In the genomic region with DNA sequence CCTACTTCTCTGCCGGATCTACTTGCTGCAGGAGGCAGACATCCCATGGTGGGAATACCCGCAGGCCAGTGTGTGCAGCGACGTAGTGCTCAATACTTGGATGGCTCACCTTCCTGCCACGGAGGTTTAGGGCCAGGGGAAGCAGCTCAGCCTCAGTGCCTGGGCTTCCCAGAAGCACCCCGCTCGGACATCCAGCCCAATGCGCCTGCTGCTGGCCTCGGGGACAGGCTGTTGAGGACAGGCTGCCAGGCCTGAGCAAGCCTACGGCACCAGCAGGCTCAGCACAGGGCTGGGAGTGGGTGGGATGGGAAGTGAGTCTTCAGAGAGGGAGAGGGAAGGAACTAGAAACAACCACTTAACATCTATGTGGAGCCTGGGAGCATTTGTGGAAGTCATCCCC, we compare ENCODE assay signal across 29 cellular contexts.
"Had no signal": no experiment of that assay in that cellular context is flagged by ENCODE, and none has a peak within 500 bp of the region (broad histone marks: within the 10 kb centered on the region; RNA-seq: fewer than 3 reads in every experiment).

No MANE protein-coding gene starts in this region.

- H3K9me3 Mint-ChIP-seq: activated B cell treated with CpG ODN at 0.5 μM for 24 hours; activated CD4-positive, alpha-beta memory T cell treated with anti-CD3 and anti-CD28 coated beads for 36 hours; activated CD4-positive, alpha-beta T cell treated with anti-CD3 and anti-CD28 coated beads, Interleukin-2, amount 10 ng/mL, durations not matched to agents 7 days and 5 days; activated naive CD4-positive, alpha-beta T cell treated with anti-CD3 and anti-CD28 coated beads for 36 hours; activated T-cell treated with anti-CD3 and anti-CD28 coated beads, Interleukin-2, amount 50 U/mL, for 4 hours; brain; central memory CD8-positive, alpha-beta T cell; T-helper 1 cell treated with Interleukin-12 subunit alpha and Interleukin-12 subunit beta and Interleukin-4 antibody, amounts not matched to agents 30 μg/mL and 1 μg/mL, for 36 hours had no signal

- H3K9me3 ChIP-seq: Peyer's patch, SJCRH30 had no signal

- ATAC-seq: activated T-cell treated with anti-CD3 and anti-CD28 coated beads, Interleukin-2, amount 50 U/mL, for 4 hours; K562 had no signal

- H3K27me3 Mint-ChIP-seq: activated CD4-positive, alpha-beta memory T cell treated with anti-CD3 and anti-CD28 coated beads for 36 hours had no signal

- H3K4me1 Mint-ChIP-seq: activated B cell treated with CpG ODN at 0.5 μM for 24 hours; activated CD4-positive, alpha-beta T cell treated with anti-CD3 and anti-CD28 coated beads, Interleukin-2, amount 10 ng/mL, durations not matched to agents 7 days and 5 days; central memory CD8-positive, alpha-beta T cell had no signal

- H3K36me3 ChIP-seq: Peyer's patch, SJCRH30 had no signal

- DNase-seq: activated B cell treated with CpG ODN at 0.5 μM for 24 hours; activated CD4-positive, alpha-beta memory T cell treated with anti-CD3 and anti-CD28 coated beads for 36 hours; activated CD4-positive, alpha-beta T cell treated with anti-CD3 and anti-CD28 coated beads for 1 hour; activated CD4-positive, alpha-beta T cell treated with anti-CD3 and anti-CD28 coated beads, Interleukin-2, amount 10 ng/mL, durations not matched to agents 7 days and 5 days; activated CD8-positive, alpha-beta memory T cell treated with anti-CD3 and anti-CD28 coated beads for 24 hours; activated effector memory CD4-positive, alpha-beta T cell treated with anti-CD3 and anti-CD28 coated beads, Interleukin-2, amount 50 U/mL, for 16 hours; activated naive CD4-positive, alpha-beta T cell treated with anti-CD3 and anti-CD28 coated beads for 36 hours; activated T-cell treated with anti-CD3 and anti-CD28 coated beads, Interleukin-2, amount 50 U/mL, for 4 hours; amygdala; Kasumi-1; NCI-H1092; NCI-H1417; NCI-H1930; NCI-H2171 treated with DMSO at 0.1 percent for 48 hours; NCI-H226; NCI-H510A; NCI-H526 treated with DMSO at 0.1 percent for 48 hours; NCI-H82; NK-92 treated with Interleukin-12 subunit alpha and Interleukin-12 subunit beta, amount 100 ng/mL, for 24 hours; OCI-M1; Peyer's patch; Right ventricle myocardium superior; SJCRH30 had no signal

- H3K27ac ChIP-seq: Peyer's patch, RWPE1, SJCRH30 had no signal

- H3K27ac Mint-ChIP-seq: activated B cell treated with CpG ODN at 0.5 μM for 24 hours; activated CD4-positive, alpha-beta memory T cell treated with anti-CD3 and anti-CD28 coated beads for 36 hours; activated CD4-positive, alpha-beta T cell treated with anti-CD3 and anti-CD28 coated beads, Interleukin-2, amount 10 ng/mL, durations not matched to agents 7 days and 5 days; activated naive CD4-positive, alpha-beta T cell treated with anti-CD3 and anti-CD28 coated beads for 36 hours; activated naive CD8-positive, alpha-beta T cell; T-helper 1 cell treated with Interleukin-12 subunit alpha and Interleukin-12 subunit beta and Interleukin-4 antibody, amounts not matched to agents 30 μg/mL and 1 μg/mL, for 36 hours had no signal

- H3K4me1 ChIP-seq: Peyer's patch, SJCRH30 had no signal

- H3K36me3 Mint-ChIP-seq: activated CD4-positive, alpha-beta memory T cell treated with anti-CD3 and anti-CD28 coated beads for 36 hours; brain had no signal

- H3K27me3 ChIP-seq: Peyer's patch, SJCRH30 had no signal

- H3K4me3 ChIP-seq: K562, Peyer's patch, SJCRH30 had no signal

- H3K4me3 Mint-ChIP-seq: activated B cell treated with CpG ODN at 0.5 μM for 24 hours; activated CD4-positive, alpha-beta memory T cell treated with anti-CD3 and anti-CD28 coated beads for 36 hours; activated CD4-positive, alpha-beta T cell treated with anti-CD3 and anti-CD28 coated beads, Interleukin-2, amount 10 ng/mL, durations not matched to agents 7 days and 5 days; activated naive CD4-positive, alpha-beta T cell treated with anti-CD3 and anti-CD28 coated beads for 36 hours; activated naive CD8-positive, alpha-beta T cell; activated T-cell treated with anti-CD3 and anti-CD28 coated beads, Interleukin-2, amount 50 U/mL, for 4 hours; brain; central memory CD8-positive, alpha-beta T cell; T-helper 1 cell treated with Interleukin-12 subunit alpha and Interleukin-12 subunit beta and Interleukin-4 antibody, amounts not matched to agents 30 μg/mL and 1 μg/mL, for 36 hours had no signal
